8 cellular contexts compared by ENCODE assay signal in the genomic region with DNA sequence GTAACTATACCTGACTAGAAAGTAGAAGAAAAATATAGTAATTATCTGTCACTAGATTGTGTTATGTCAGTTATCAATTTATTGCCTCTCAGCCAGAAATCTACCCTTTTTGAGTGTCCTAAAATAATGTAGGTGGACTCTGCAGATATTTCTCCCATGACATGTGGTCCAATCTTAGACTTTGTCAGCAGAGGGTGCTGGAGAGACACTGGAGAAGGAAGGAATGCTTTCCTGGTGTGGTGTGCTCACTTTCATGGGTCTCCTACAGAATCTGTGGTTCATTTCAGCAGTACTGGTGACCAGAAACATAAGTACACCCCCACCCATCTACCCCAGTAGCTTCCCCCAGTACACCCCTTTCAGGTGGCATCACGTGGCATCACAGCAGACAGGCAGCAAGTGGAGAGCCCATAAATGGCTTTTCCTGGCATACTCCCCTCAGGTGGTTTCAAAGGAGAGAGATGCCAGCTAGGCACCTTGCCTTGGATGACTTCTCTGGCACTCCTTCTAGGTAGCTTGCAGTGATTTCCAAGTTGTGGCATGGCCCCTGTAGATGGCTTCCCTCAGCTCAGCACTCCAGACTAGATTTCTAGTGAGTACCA.
DNase-seq lines count a peak whose midpoint lies in the region; ATAC-seq and TF ChIP-seq lines count a peak whose summit lies in the region.

No MANE protein-coding gene starts in this region.

- no peaks in the 10 kb centered on the region for H3K9me3 ChIP-seq in OCI-LY3 (ENCODE audit: insufficient read depth, low read length)
- no peaks in the 10 kb centered on the region for H3K9me3 ChIP-seq in aorta (ENCODE audit: control insufficient read depth, low read length)

- WGBS in aorta, 2 donors, result 94 to 95% methylated on average over 1 of the region's 1 CpG

- H2AFZ ChIP-seq in OCI-LY3 (ENCODE audit: low read depth, low read length), result 0 out of 2 replicates have a peak overlapping the region, but pooled peaks have one; percentile 36

- H3K4me1 ChIP-seq in OCI-LY3 (ENCODE audit: low read length) (peaks cover 13% of the 10 kb centered on the region), aorta (ENCODE audit: control insufficient read depth in 1 of 2, insufficient read depth in 2 of 2, low read length in 2 of 2) (no peaks in the 10 kb centered on the region)

- TF ChIP-seq CTCF in OCI-LY3 (IDR thresholded peaks at IDR 0.05; ENCODE audit: low read depth, low read length) (peak; percentile 87), fibroblast of mammary gland (conservative IDR thresholded peaks at IDR 0.05; ENCODE audit: control insufficient read depth, insufficient read depth, low read depth, low read length) (peak; percentile 67)

- no peaks in the 10 kb centered on the region for H4K20me1 ChIP-seq in OCI-LY3 (ENCODE audit: insufficient read depth, low read length)

- DNase-seq in left ventricle myocardium superior, result no peak
- no peak for DNase-seq in left cardiac atrium
- DNase-seq in fibroblast of mammary gland (ENCODE audit: low read depth), result peak; percentile 47
- no peak for DNase-seq in aorta
- DNase-seq in NCI-H345 (lab: John Stamatoyannopoulos, UW), result no peak
- no peak for DNase-seq in dedifferentiated amniotic fluid mesenchymal stem cell (ENCODE audit: extremely low spot score)

- H3K4me3 ChIP-seq in OCI-LY3 (ENCODE audit: low read length), result no peak overlapping the region
- no peak overlapping the region for H3K4me3 ChIP-seq in fibroblast of mammary gland (ENCODE audit: control insufficient read depth, low read depth, low read length)
- H3K4me3 ChIP-seq in aorta (ENCODE audit: low read length in 2 of 2), result no peak overlapping the region

- intact Hi-C loops in left ventricle myocardium superior (cut with micrococcal nuclease) (loop anchor here (10.0 kb wide), 1 partner anchor 355 kb away; no protein-coding TSS in a partner anchor), left cardiac atrium (cut with DNase I) (loop anchor here (10.0 kb wide), 2 partner anchors 225 to 355 kb away; no protein-coding TSS in a partner anchor), aorta (cut with DNase I) (loop anchor here (10.0 kb wide), 4 partner anchors 135 to 975 kb away; no protein-coding TSS in a partner anchor)

- H3K27ac ChIP-seq in OCI-LY3 (ENCODE audit: low read length) (no peak overlapping the region), aorta (ENCODE audit: low read depth in 1 of 2, low read length in 2 of 2) (no peak overlapping the region)

- H3K4me2 ChIP-seq in OCI-LY3 (ENCODE audit: low read length), result peak overlapping the region; percentile 10; the same call in 1 of the 2 replicates

- H3K9ac ChIP-seq in OCI-LY3 (ENCODE audit: low read length), result no peak overlapping the region

- ATAC-seq in left ventricle myocardium superior, result peak; percentile 23
- ATAC-seq in left cardiac atrium, result no peak
- ATAC-seq in aorta (ENCODE audit: low FRiP score), result peak; percentile 69
- ATAC-seq in HG03571 (IDR thresholded peaks at IDR 0.05; ENCODE audit: unreplicated experiment), result no peak

- H3K79me2 ChIP-seq in OCI-LY3 (ENCODE audit: low read length), result no peaks in the 10 kb centered on the region

- H3K36me3 ChIP-seq in OCI-LY3 (replicated peaks; ENCODE audit: low read depth, low read length) (no peaks in the 10 kb centered on the region), aorta (ENCODE audit: control insufficient read depth in 1 of 2, insufficient read depth in 2 of 2, low read length in 1 of 2) (no peaks in the 10 kb centered on the region)

- peaks cover 24% of the 10 kb centered on the region for H3K27me3 ChIP-seq in OCI-LY3 (ENCODE audit: low read depth, low read length)
- no peaks in the 10 kb centered on the region for H3K27me3 ChIP-seq in aorta (ENCODE audit: control insufficient read depth in 1 of 2, insufficient read depth in 2 of 2, low read length in 1 of 2)

Comparison
In these comparisons a context has a peak if more than half of its experiments do, and no peak if none do; other contexts are left out.
1. ATAC-seq: peak in left ventricle myocardium superior (single experiment) and aorta (single experiment); none in left cardiac atrium (0 of 2) and HG03571 (single experiment).